Comparison of ENCODE assay signal across 11 cellular contexts in the genomic region with DNA sequence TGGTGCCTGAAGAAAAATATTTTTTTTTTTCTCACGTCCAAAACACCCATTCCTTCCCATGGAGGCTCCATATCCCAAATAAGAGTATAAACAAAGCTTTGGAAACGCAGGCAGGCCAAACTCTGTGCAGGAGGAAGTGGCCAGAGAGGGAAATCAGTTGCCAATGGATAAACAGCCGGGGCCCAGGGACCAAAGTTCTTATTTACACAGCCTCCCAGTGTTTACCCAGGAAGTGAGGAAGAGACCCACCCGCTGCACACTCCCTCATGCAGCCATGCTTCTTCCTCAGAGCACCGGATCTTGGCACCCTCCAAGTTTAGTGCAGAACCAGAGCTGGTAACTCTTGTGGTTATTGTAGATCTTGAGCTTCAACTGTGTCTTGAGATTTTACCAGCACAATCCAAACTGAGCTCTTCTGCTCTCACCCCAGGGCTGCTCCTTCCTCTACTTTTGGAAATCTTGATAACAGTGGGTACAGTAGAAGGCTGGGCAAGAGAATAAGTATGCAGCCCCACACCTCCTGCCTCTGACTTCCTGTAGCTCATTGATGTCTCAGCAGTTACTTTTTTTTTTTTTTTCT. TPM values are rescaled to one million over a fixed set of nuclear protein-coding genes. Genes with fewer than 3 reads are reported as not detected.
DNase-seq lines count a peak whose midpoint lies in the region; ATAC-seq and TF ChIP-seq lines count a peak whose summit lies in the region.
"Had no signal": no experiment of that assay in that cellular context is flagged by ENCODE, and none has a peak within 500 bp of the region (broad histone marks: within the 10 kb centered on the region; RNA-seq: fewer than 3 reads in every experiment).

No MANE protein-coding gene starts in this region.

- no peak overlapping the region for H2AK5ac ChIP-seq in IMR-90 (ENCODE audit: low read depth, low read length)
- H2AK5ac ChIP-seq in mesenchymal stem cell (ENCODE audit: low read length, severe bottlenecking): no peak overlapping the region
- H2AK5ac ChIP-seq in neuronal stem cell (ENCODE audit: low read depth, low read length): no peak overlapping the region

- H3K79me1 ChIP-seq in IMR-90 (ENCODE audit: low read depth in 1 of 2, low read length in 2 of 2) (peaks cover 16 to 58% of the 10 kb centered on the region in 2 experiments), mesenchymal stem cell (replicated peaks; ENCODE audit: low read length, poor library complexity, severe bottlenecking) (peaks cover 30% of the 10 kb centered on the region), neuronal stem cell (ENCODE audit: low read depth, low read length) (no peaks in the 10 kb centered on the region)

- H2BK12ac ChIP-seq in mesenchymal stem cell (ENCODE audit: low read length in 2 of 2) (no peak overlapping the region), neuronal stem cell (ENCODE audit: low read length) (no peak overlapping the region)

- H3K4me1 ChIP-seq in IMR-90 (ENCODE audit: control insufficient read depth, insufficient read depth, low read length) (peaks cover 4% of the 10 kb centered on the region), mesenchymal stem cell (ENCODE audit: control insufficient read depth, insufficient read depth, low read depth, low read length) (peaks cover 3% of the 10 kb centered on the region), neuronal stem cell (ENCODE audit: control insufficient read depth in 2 of 2, insufficient read depth in 1 of 2, low read depth in 1 of 2, low read length in 2 of 2) (no peaks in the 10 kb centered on the region), SJCRH30 (no peaks in the 10 kb centered on the region)

- peak overlapping the region; percentile 62 for H3K4me3 Mint-ChIP-seq in CD4-positive, alpha-beta T cell
- H3K4me3 Mint-ChIP-seq in activated T-helper 1 cell treated with anti-CD3 and anti-CD28 coated beads, Interleukin-12 subunit alpha, Interleukin-12 subunit beta, Interleukin-2, Interleukin-4 antibody, amounts not matched to agents 30 ng/mL and 10 ng/mL and 1 ng/mL, durations not matched to agents 14 hours and 24 hours and 36 hours: peak overlapping the region; percentile 53

- H3K4ac ChIP-seq in IMR-90 (ENCODE audit: low read depth, low read length): no peak overlapping the region
- no peak overlapping the region for H3K4ac ChIP-seq in mesenchymal stem cell (ENCODE audit: low read depth in 1 of 2, low read length in 2 of 2)
- H3K4ac ChIP-seq in neuronal stem cell (ENCODE audit: low read length): no peak overlapping the region

- in situ Hi-C loops in IMR-90 (cut with MboI; ENCODE audit: low sequenced_read_pairs): loop anchor here (10.0 kb wide), 1 partner anchor 107 kb away; no protein-coding TSS in a partner anchor

- H3K18ac ChIP-seq in IMR-90 (ENCODE audit: low read depth, low read length) (no peak overlapping the region), mesenchymal stem cell (ENCODE audit: low read depth in 1 of 2, low read length in 2 of 2) (no peak overlapping the region), neuronal stem cell (ENCODE audit: low read length) (no peak overlapping the region)

- H2BK20ac ChIP-seq in IMR-90 (ENCODE audit: low read depth, low read length): no peak overlapping the region

- H3K9ac ChIP-seq in IMR-90 (ENCODE audit: low read depth, low read length) (no peak overlapping the region), mesenchymal stem cell (ENCODE audit: low read length) (no peak overlapping the region), neuronal stem cell (ENCODE audit: low read depth, low read length, poor library complexity) (no peak overlapping the region)

- H2AK9ac ChIP-seq in IMR-90 (replicated peaks; ENCODE audit: low read depth, low read length, poor library complexity): no peak overlapping the region

- peaks cover 51% of the 10 kb centered on the region for H3K4me1 Mint-ChIP-seq in CD4-positive, alpha-beta T cell (ENCODE audit: low read depth)
- H3K4me1 Mint-ChIP-seq in activated T-helper 1 cell treated with anti-CD3 and anti-CD28 coated beads, Interleukin-12 subunit alpha, Interleukin-12 subunit beta, Interleukin-2, Interleukin-4 antibody, amounts not matched to agents 30 ng/mL and 10 ng/mL and 1 ng/mL, durations not matched to agents 14 hours and 24 hours and 36 hours (ENCODE audit: low read depth): peaks cover 49% of the 10 kb centered on the region

- no TSS peak for BruUV-seq in IMR-90 (replicated peaks; lab: Mats Ljungman, UMichigan)

- H3K27me3 ChIP-seq in CD4-positive, alpha-beta T cell (ENCODE audit: control insufficient read depth, insufficient read depth, low read length): no peaks in the 10 kb centered on the region
- H3K27me3 ChIP-seq in IMR-90 (ENCODE audit: control insufficient read depth, insufficient read depth, low read length) (no peaks in the 10 kb centered on the region), mesenchymal stem cell (ENCODE audit: control insufficient read depth in 1 of 2, insufficient read depth in 1 of 2, low read length in 2 of 2) (no peaks in the 10 kb centered on the region), neuronal stem cell (ENCODE audit: control insufficient read depth in 3 of 3, insufficient read depth in 3 of 3, low read depth in 1 of 3, low read length in 3 of 3) (no peaks in the 10 kb centered on the region), SJCRH30 (no peaks in the 10 kb centered on the region)

- dilution Hi-C loops in IMR-90 (cut with HindIII; ENCODE audit: low sequenced_read_pairs, unreplicated experiment): no loop called here

- TF ChIP-seq RAD21 in IMR-90 (IDR thresholded peaks at IDR 0.05; ENCODE audit: low read length): no peak

- H4K8ac ChIP-seq in IMR-90 (ENCODE audit: low read depth in 2 of 2, low read length in 2 of 2) (peak overlapping the region in 1 of 2 experiments; percentile 7; a peak in 1 of 4 replicates), mesenchymal stem cell (ENCODE audit: low read length) (peak overlapping the region; percentile 62), neuronal stem cell (ENCODE audit: low read depth, low read length) (no peak overlapping the region)

- POLR2A ChIA-PET in CD4-positive, alpha-beta T cell (lab: Charles Lee): interaction anchor here (0.7 to 5.0 kb wide), 33 partner anchors 9 to 1416 kb away, joined by 3 to 74 read pairs (median 4); partner anchors contain the start of genes BSDC1, CCDC28B, FAM167B and HDAC1
- POLR2A ChIA-PET in IMR-90 (lab: Charles Lee; ENCODE audit: unreplicated experiment): no interaction called here

- H2AFZ ChIP-seq in IMR-90 (replicated peaks; ENCODE audit: low read length, poor library complexity): peak overlapping the region; percentile 54
- H2AFZ ChIP-seq in mesenchymal stem cell (ENCODE audit: low read depth, low read length): no peak overlapping the region
- H2AFZ ChIP-seq in neuronal stem cell (ENCODE audit: low read length): no peak overlapping the region

- peak overlapping the region; percentile 82 for H3K27ac Mint-ChIP-seq in CD4-positive, alpha-beta T cell
- peak overlapping the region; percentile 83 for H3K27ac Mint-ChIP-seq in activated T-helper 1 cell treated with anti-CD3 and anti-CD28 coated beads, Interleukin-12 subunit alpha, Interleukin-12 subunit beta, Interleukin-2, Interleukin-4 antibody, amounts not matched to agents 30 ng/mL and 10 ng/mL and 1 ng/mL, durations not matched to agents 14 hours and 24 hours and 36 hours

- H3K36me3 ChIP-seq in IMR-90 (ENCODE audit: control insufficient read depth, insufficient read depth, low read length) (peaks cover 36% of the 10 kb centered on the region), mesenchymal stem cell (ENCODE audit: control insufficient read depth in 1 of 2, insufficient read depth in 2 of 2, low read depth in 1 of 2, low read length in 2 of 2) (peaks cover 32 to 44% of the 10 kb centered on the region in 2 experiments), neuronal stem cell (replicated peaks in 1 of 2; ENCODE audit: control insufficient read depth in 2 of 2, insufficient read depth in 2 of 2, low read length in 2 of 2) (peaks cover 5 to 79% of the 10 kb centered on the region in 2 donors), SJCRH30 (peaks cover 40% of the 10 kb centered on the region)

- TF ChIP-seq CTCF in CD4-positive, alpha-beta T cell (IDR thresholded peaks at IDR 0.05): no peak
- no peak for TF ChIP-seq CTCF in IMR-90 (conservative IDR thresholded peaks at IDR 0.05; ENCODE audit: low read depth, low read length)

- H3K56ac ChIP-seq in IMR-90 (ENCODE audit: extremely low read depth, insufficient read depth, low read length): no peak overlapping the region

- peak in 6 of 10 experiments; percentile 7 to 34 (median 24) for DNase-seq in CD4-positive, alpha-beta T cell
- DNase-seq in IMR-90 (no peak), mesenchymal stem cell (no peak), neuronal stem cell (ENCODE audit: low spot score) (no peak), SJCRH30 (no peak), OCI-M1 (lab: John Stamatoyannopoulos, UW) (no peak)
- DNase-seq in activated T-helper 1 cell treated with anti-CD3 and anti-CD28 coated beads, Interleukin-12 subunit alpha, Interleukin-12 subunit beta, Interleukin-2, Interleukin-4 antibody, amounts not matched to agents 30 ng/mL and 10 ng/mL and 1 ng/mL, durations not matched to agents 14 hours and 24 hours and 36 hours (ENCODE audit: low spot score): no peak
- DNase-seq: cortex of kidney, NCI-H446 treated with DMSO at 0.1 percent for 48 hours had no signal

- no CpG with 5 or more reads among the region's 5 CpGs for WGBS in IMR-90 (ENCODE audit: extremely low coverage in 2 of 2, insufficient read length in 1 of 2), 2 experiments
- 74% methylated on average over 3 of the region's 5 CpGs for WGBS in mesenchymal stem cell
- WGBS in neuronal stem cell (ENCODE audit: extremely low coverage in 2 of 2, insufficient read length in 2 of 2, insufficient replicate concordance in 1 of 2), 2 donors: no CpG with 5 or more reads among the region's 5 CpGs

- peak overlapping the region; percentile 49 for H3K27ac ChIP-seq in CD4-positive, alpha-beta T cell (ENCODE audit: low read depth, low read length)
- H3K27ac ChIP-seq in IMR-90 (ENCODE audit: insufficient read depth, low read length) (peak overlapping the region; percentile 11; the same call in 1 of the 2 replicates), mesenchymal stem cell (ENCODE audit: low read length, poor library complexity, severe bottlenecking) (peak overlapping the region; percentile 13), neuronal stem cell (replicated peaks; ENCODE audit: low read length) (no peak overlapping the region), SJCRH30 (no peak overlapping the region)
- H3K27ac ChIP-seq: HL-60 had no signal

- H3K9me1 ChIP-seq in IMR-90 (ENCODE audit: insufficient read depth, low read length): peaks cover 5% of the 10 kb centered on the region; the same call in 1 of the 2 replicates

- H3K4me2 ChIP-seq in IMR-90 (ENCODE audit: low read depth, low read length): no peak overlapping the region
- no peak overlapping the region for H3K4me2 ChIP-seq in mesenchymal stem cell (ENCODE audit: low read length, poor library complexity, severe bottlenecking)
- H3K4me2 ChIP-seq in neuronal stem cell (ENCODE audit: insufficient read depth, low read length, poor library complexity, severe bottlenecking): no peak overlapping the region

- no peak overlapping the region for H4K5ac ChIP-seq in IMR-90 (ENCODE audit: low read depth, low read length)

- peak overlapping the region; percentile 44 for H3K14ac ChIP-seq in IMR-90 (replicated peaks; ENCODE audit: low read depth, low read length)
- no peak overlapping the region for H3K14ac ChIP-seq in mesenchymal stem cell (ENCODE audit: low read length in 2 of 2)
- H3K14ac ChIP-seq in neuronal stem cell (ENCODE audit: low read length): no peak overlapping the region

- peak; percentile 87 for ATAC-seq in CD4-positive, alpha-beta T cell (ENCODE audit: poor library complexity)
- peak; percentile 71 for ATAC-seq in IMR-90 (ENCODE audit: low read depth)
- no peak for ATAC-seq in GM19455 (IDR thresholded peaks at IDR 0.05; ENCODE audit: unreplicated experiment)

- TF ChIP-seq POLR2A in IMR-90 (IDR thresholded peaks at IDR 0.05; ENCODE audit: low read depth, low read length): no peak

- H4K91ac ChIP-seq in IMR-90 (ENCODE audit: insufficient read depth, low read depth, low read length) (no peak overlapping the region), mesenchymal stem cell (ENCODE audit: low read length) (no peak overlapping the region), neuronal stem cell (ENCODE audit: low read depth, low read length, poor library complexity) (no peak overlapping the region)

- H3K27me3 Mint-ChIP-seq in CD4-positive, alpha-beta T cell: no peaks in the 10 kb centered on the region
- no peaks in the 10 kb centered on the region for H3K27me3 Mint-ChIP-seq in activated T-helper 1 cell treated with anti-CD3 and anti-CD28 coated beads, Interleukin-12 subunit alpha, Interleukin-12 subunit beta, Interleukin-2, Interleukin-4 antibody, amounts not matched to agents 30 ng/mL and 10 ng/mL and 1 ng/mL, durations not matched to agents 14 hours and 24 hours and 36 hours (ENCODE audit: insufficient read depth)

- intact Hi-C loops in CD4-positive, alpha-beta T cell (cut with DNase I, micrococcal nuclease): loop anchor here in 1 of 2 experiments (1.0 kb wide), 1 partner anchor 30 kb away; the partner anchor contains the start of gene HDAC1
- intact Hi-C loops in IMR-90 (cut with micrococcal nuclease): no loop called here
- intact Hi-C loops in activated T-helper 1 cell treated with anti-CD3 and anti-CD28 coated beads, Interleukin-12 subunit alpha, Interleukin-12 subunit beta, Interleukin-2, Interleukin-4 antibody, amounts not matched to agents 30 ng/mL and 10 ng/mL and 1 ng/mL, durations not matched to agents 14 hours and 24 hours and 36 hours (cut with micrococcal nuclease): loop anchor here (2.0 to 5.0 kb wide), 4 partner anchors 13 to 69 kb away; partner anchors contain the start of gene HDAC1

- H4K20me1 ChIP-seq in IMR-90 (ENCODE audit: insufficient read depth, low read length): no peaks in the 10 kb centered on the region; the same call in 1 of the 2 replicates

- peaks cover 54% of the 10 kb centered on the region for H3K36me3 Mint-ChIP-seq in CD4-positive, alpha-beta T cell (ENCODE audit: low read depth)
- H3K36me3 Mint-ChIP-seq in activated T-helper 1 cell treated with anti-CD3 and anti-CD28 coated beads, Interleukin-12 subunit alpha, Interleukin-12 subunit beta, Interleukin-2, Interleukin-4 antibody, amounts not matched to agents 30 ng/mL and 10 ng/mL and 1 ng/mL, durations not matched to agents 14 hours and 24 hours and 36 hours (ENCODE audit: low read depth): peaks cover 23% of the 10 kb centered on the region

- no peaks in the 10 kb centered on the region for H3K9me3 Mint-ChIP-seq in CD4-positive, alpha-beta T cell
- H3K9me3 Mint-ChIP-seq in activated T-helper 1 cell treated with anti-CD3 and anti-CD28 coated beads, Interleukin-12 subunit alpha, Interleukin-12 subunit beta, Interleukin-2, Interleukin-4 antibody, amounts not matched to agents 30 ng/mL and 10 ng/mL and 1 ng/mL, durations not matched to agents 14 hours and 24 hours and 36 hours: no peaks in the 10 kb centered on the region

- no peaks in the 10 kb centered on the region for H3K9me3 ChIP-seq in CD4-positive, alpha-beta T cell (ENCODE audit: control insufficient read depth, low read length)
- H3K9me3 ChIP-seq in IMR-90 (ENCODE audit: control insufficient read depth, insufficient read depth, low read length) (no peaks in the 10 kb centered on the region), mesenchymal stem cell (ENCODE audit: control insufficient read depth, low read length) (no peaks in the 10 kb centered on the region), neuronal stem cell (replicated peaks in 1 of 2; ENCODE audit: control insufficient read depth in 2 of 2, insufficient read depth in 1 of 2, low read depth in 1 of 2, low read length in 2 of 2) (no peaks in the 10 kb centered on the region), SJCRH30 (replicated peaks) (no peaks in the 10 kb centered on the region)

- H2BK120ac ChIP-seq in IMR-90 (ENCODE audit: low read depth, low read length): no peak overlapping the region
- no peak overlapping the region for H2BK120ac ChIP-seq in mesenchymal stem cell (ENCODE audit: low read depth, low read length)
- H2BK120ac ChIP-seq in neuronal stem cell (ENCODE audit: low read depth, low read length): no peak overlapping the region

- no peak overlapping the region for H2BK5ac ChIP-seq in IMR-90 (ENCODE audit: low read depth, low read length, poor library complexity, severe bottlenecking)
- no peak overlapping the region for H2BK5ac ChIP-seq in mesenchymal stem cell (ENCODE audit: low read depth, low read length, poor library complexity, severe bottlenecking)
- H2BK5ac ChIP-seq in neuronal stem cell (ENCODE audit: low read length): no peak overlapping the region

- H2BK15ac ChIP-seq in IMR-90 (ENCODE audit: low read depth, low read length) (no peak overlapping the region), mesenchymal stem cell (ENCODE audit: low read depth, poor library complexity, severe bottlenecking) (no peak overlapping the region), neuronal stem cell (ENCODE audit: low read length) (no peak overlapping the region)

- H3K4me3 ChIP-seq in IMR-90 (ENCODE audit: insufficient read depth, low read depth, low read length) (no peak overlapping the region), mesenchymal stem cell (ENCODE audit: insufficient read depth in 1 of 2, low read depth in 1 of 2, low read length in 2 of 2) (no peak overlapping the region), neuronal stem cell (ENCODE audit: low read length in 2 of 2) (no peak overlapping the region), SJCRH30 (no peak overlapping the region)

- H3K23ac ChIP-seq in IMR-90 (ENCODE audit: low read depth, low read length): no peak overlapping the region
- no peak overlapping the region for H3K23ac ChIP-seq in mesenchymal stem cell (ENCODE audit: low read length in 2 of 2)
- no peak overlapping the region for H3K23ac ChIP-seq in neuronal stem cell (ENCODE audit: low read depth, low read length, poor library complexity)

- CTCF ChIA-PET in CD4-positive, alpha-beta T cell (lab: Charles Lee): interaction anchor here (0.7 to 3.0 kb wide), 6 partner anchors 14 to 121 kb away, joined by 3 to 10 read pairs (median 6); partner anchors contain the start of gene MARCKSL1
- CTCF ChIA-PET in IMR-90 (lab: Yijun Ruan, JAX): interaction anchor here (0.7 to 1.0 kb wide), 2 partner anchors 73 to 351 kb away, joined by 4 read pairs; no protein-coding TSS in a partner anchor

RNA-seq across cellular contexts. Expression of gene MARCKSL1, which starts 14.2 kb away (rescaled TPM):
- total RNA-seq in CD4-positive, alpha-beta T cell: 10 to 100 TPM; 23.4 to 23.6 TPM
- 34.7 and 37.5 TPM in 2 replicates for total RNA-seq in IMR-90 (2012; rRNA removed)
- polyA plus RNA-seq in IMR-90 (2012; rRNA removed): 199 and 218 TPM in 2 replicates
- polyA plus RNA-seq in IMR-90 (2012; cell fraction: cytosol; rRNA removed): 217 and 260 TPM in 2 replicates
- polyA plus RNA-seq in IMR-90 (2012; cell fraction: nucleus; rRNA removed; ENCODE audit: low replicate concordance): 68.1 and 74.1 TPM in 2 replicates
- 31.6 and 31.8 TPM in 2 replicates for total RNA-seq in activated T-helper 1 cell treated with anti-CD3 and anti-CD28 coated beads, Interleukin-12 subunit alpha, Interleukin-12 subunit beta, Interleukin-2, Interleukin-4 antibody, amounts not matched to agents 30 ng/mL and 10 ng/mL and 1 ng/mL, durations not matched to agents 14 hours and 24 hours and 36 hours
- 391 TPM for polyA plus RNA-seq in mesenchymal stem cell (2013, experiment 1 of 2)
- polyA plus RNA-seq in mesenchymal stem cell (2013, experiment 2 of 2): 395 TPM
- 808 TPM for polyA plus RNA-seq in neuronal stem cell (2013, experiment 1 of 2)
- 809 TPM for polyA plus RNA-seq in neuronal stem cell (2013, experiment 2 of 2)
- 207 and 208 TPM in 2 replicates for total RNA-seq in SJCRH30 (2014; rRNA removed; shearing (Covaris generic))

RNA-seq across cellular contexts. Expression of gene HDAC1, which starts 29.9 kb away (rescaled TPM):
- 10 to 100 TPM; 56.9 to 61.0 TPM for total RNA-seq in CD4-positive, alpha-beta T cell
- 88.9 and 95.5 TPM in 2 replicates for total RNA-seq in IMR-90 (2012; rRNA removed)
- polyA plus RNA-seq in IMR-90 (2012; rRNA removed): 131 and 139 TPM in 2 replicates
- 61.2 and 72.2 TPM in 2 replicates for polyA plus RNA-seq in IMR-90 (2012; cell fraction: cytosol; rRNA removed)
- 148 and 372 TPM in 2 replicates for polyA plus RNA-seq in IMR-90 (2012; cell fraction: nucleus; rRNA removed; ENCODE audit: low replicate concordance)
- 177 and 179 TPM in 2 replicates for total RNA-seq in activated T-helper 1 cell treated with anti-CD3 and anti-CD28 coated beads, Interleukin-12 subunit alpha, Interleukin-12 subunit beta, Interleukin-2, Interleukin-4 antibody, amounts not matched to agents 30 ng/mL and 10 ng/mL and 1 ng/mL, durations not matched to agents 14 hours and 24 hours and 36 hours
- 73.3 TPM for polyA plus RNA-seq in mesenchymal stem cell (2013, experiment 1 of 2)
- 73.2 TPM for polyA plus RNA-seq in mesenchymal stem cell (2013, experiment 2 of 2)
- polyA plus RNA-seq in neuronal stem cell (2013, experiment 1 of 2): 85.9 TPM
- 84.7 TPM for polyA plus RNA-seq in neuronal stem cell (2013, experiment 2 of 2)
- 156 and 160 TPM in 2 replicates for total RNA-seq in SJCRH30 (2014; rRNA removed; shearing (Covaris generic))

RNA-seq across cellular contexts. Expression of gene FAM229A, which starts 40.5 kb away (rescaled TPM):
- 10 to 100 TPM; 38.0 to 38.6 TPM for total RNA-seq in CD4-positive, alpha-beta T cell
- 0.28 and 0.36 TPM in 2 replicates for total RNA-seq in IMR-90 (2012; rRNA removed)
- 3.9 and 4.3 TPM in 2 replicates for polyA plus RNA-seq in IMR-90 (2012; rRNA removed)
- 0.64 and 1.4 TPM in 2 replicates for polyA plus RNA-seq in IMR-90 (2012; cell fraction: cytosol; rRNA removed)
- polyA plus RNA-seq in IMR-90 (2012; cell fraction: nucleus; rRNA removed; ENCODE audit: low replicate concordance): 73.8 and 94.1 TPM in 2 replicates
- total RNA-seq in activated T-helper 1 cell treated with anti-CD3 and anti-CD28 coated beads, Interleukin-12 subunit alpha, Interleukin-12 subunit beta, Interleukin-2, Interleukin-4 antibody, amounts not matched to agents 30 ng/mL and 10 ng/mL and 1 ng/mL, durations not matched to agents 14 hours and 24 hours and 36 hours: 4.0 TPM in 2 replicates
- polyA plus RNA-seq in mesenchymal stem cell (2013, experiment 1 of 2): 3.5 TPM
- 2.7 TPM for polyA plus RNA-seq in mesenchymal stem cell (2013, experiment 2 of 2)
- 8.1 TPM for polyA plus RNA-seq in neuronal stem cell (2013, experiment 1 of 2)
- polyA plus RNA-seq in neuronal stem cell (2013, experiment 2 of 2): 8.3 TPM
- 2.1 and 4.2 TPM in 2 replicates for total RNA-seq in SJCRH30 (2014; rRNA removed; shearing (Covaris generic))

RNA-seq across cellular contexts. Expression of gene TSSK3, which starts 40.5 kb away (rescaled TPM):
- total RNA-seq in CD4-positive, alpha-beta T cell: under 1 TPM in 1 of 2 experiments, not detected in 1; 0.98 TPM
- total RNA-seq in IMR-90 (2012; rRNA removed): not detected in 2 replicates
- polyA plus RNA-seq in IMR-90 (2012; rRNA removed): 0.24 and 0.96 TPM in 2 replicates
- 0.15 TPM in 1 of 2 replicates, not detected in the other for polyA plus RNA-seq in IMR-90 (2012; cell fraction: cytosol; rRNA removed)
- 1.7 and 2.9 TPM in 2 replicates for polyA plus RNA-seq in IMR-90 (2012; cell fraction: nucleus; rRNA removed; ENCODE audit: low replicate concordance)
- 0.51 and 1.3 TPM in 2 replicates for total RNA-seq in activated T-helper 1 cell treated with anti-CD3 and anti-CD28 coated beads, Interleukin-12 subunit alpha, Interleukin-12 subunit beta, Interleukin-2, Interleukin-4 antibody, amounts not matched to agents 30 ng/mL and 10 ng/mL and 1 ng/mL, durations not matched to agents 14 hours and 24 hours and 36 hours
- polyA plus RNA-seq in mesenchymal stem cell (2013, experiment 1 of 2): 0.86 TPM
- 0.52 TPM for polyA plus RNA-seq in mesenchymal stem cell (2013, experiment 2 of 2)
- 1.0 TPM for polyA plus RNA-seq in neuronal stem cell (2013, experiment 1 of 2)
- 1.1 TPM for polyA plus RNA-seq in neuronal stem cell (2013, experiment 2 of 2)
- 1.0 and 1.2 TPM in 2 replicates for total RNA-seq in SJCRH30 (2014; rRNA removed; shearing (Covaris generic))

Comparison
In these comparisons a context has a peak if more than half of its experiments do, and no peak if none do; other contexts are left out.
1. DNase-seq: peak in CD4-positive, alpha-beta T cell (6 of 10); none in IMR-90 (single experiment), activated T-helper 1 cell treated with anti-CD3 and anti-CD28 coated beads, Interleukin-12 subunit alpha, Interleukin-12 subunit beta, Interleukin-2, Interleukin-4 antibody, amounts not matched to agents 30 ng/mL and 10 ng/mL and 1 ng/mL, durations not matched to agents 14 hours and 24 hours and 36 hours (single experiment), mesenchymal stem cell (single experiment), neuronal stem cell (single experiment), SJCRH30 (0 of 2) and OCI-M1 (single experiment).
2. H3K27ac ChIP-seq: peak in CD4-positive, alpha-beta T cell (single experiment), IMR-90 (single experiment) and mesenchymal stem cell (single experiment); none in neuronal stem cell (single experiment) and SJCRH30 (single experiment).